ENCODE assay signal across 32 cellular contexts in genomic region chr1:235429143-235429542, GRCh38.
"Had no signal": no experiment of that assay in that cellular context is flagged by ENCODE, and none has a peak within 500 bp of the region (broad histone marks: within the 10 kb centered on the region; RNA-seq: fewer than 3 reads in every experiment).

No MANE protein-coding gene starts in this region.

- H3K27ac ChIP-seq: breast epithelium, esophagus muscularis mucosa, gastroesophageal sphincter, hepatocyte, neutrophil, prostate gland, sigmoid colon, stomach, suprapubic skin, tibial artery had no signal

- DNase-seq: activated CD4-positive, alpha-beta memory T cell treated with anti-CD3 and anti-CD28 coated beads, Interleukin-2, amount 10 ng/mL, durations not matched to agents 7 days and 5 days; activated CD4-positive, alpha-beta T cell treated with anti-CD3 and anti-CD28 coated beads, Interleukin-2, amount 10 ng/mL, durations not matched to agents 24 days and 14 days; activated CD4-positive, CD25-positive, alpha-beta regulatory T cell treated with anti-CD3 and anti-CD28 coated beads, Interleukin-2, amount 50 U/mL, for 72 hours; activated CD8-positive, alpha-beta memory T cell treated with anti-CD3 and anti-CD28 coated beads, Interleukin-2, amount 50 U/mL, for 48 hours; activated gamma-delta T cell; activated naive CD4-positive, alpha-beta T cell treated with anti-CD3 and anti-CD28 coated beads, Interleukin-2, amount 10 ng/mL, durations not matched to agents 7 days and 5 days; activated naive CD8-positive, alpha-beta T cell treated with anti-CD3 and anti-CD28 coated beads, Interleukin-2, amount 10 ng/mL, durations not matched to agents 7 days and 5 days; activated T-cell treated with anti-CD3 and anti-CD28 coated beads, Interleukin-2, amount 50 U/mL, for 24 hours; amniotic stem cell; central memory CD4-positive, alpha-beta T cell; endodermal cell; islet precursor cell; left cardiac atrium; left ventricle myocardium superior; nephron progenitor cell; sigmoid colon; small intestine; stimulated activated CD4-positive, alpha-beta T cell treated with anti-CD3 and anti-CD28 coated beads, Interleukin-1b, Interleukin-23, amount 100 ng/mL, for 48 hours; stimulated activated CD4-positive, alpha-beta T cell treated with anti-CD3 and anti-CD28 coated beads, Interleukin-4, amount 100 ng/mL, for 4 hours; stimulated activated CD8-positive, alpha-beta memory T cell treated with anti-CD3 and anti-CD28 coated beads, Interleukin-4, amount 100 ng/mL, for 48 hours; stimulated activated naive B cell treated with anti-CD40 and anti-IgM and Interleukin-4, amounts not matched to agents 10 μg/mL and 1 μg/mL and 100 μg/mL, for 72 hours; stomach; T-helper 17 cell; T1000; tibial artery had no signal

- H3K9me3 ChIP-seq: breast epithelium, esophagus muscularis mucosa, gastroesophageal sphincter, neutrophil, prostate gland, sigmoid colon, stomach, suprapubic skin, tibial artery had no signal

- H3K4me3 ChIP-seq: breast epithelium, esophagus muscularis mucosa, gastroesophageal sphincter, hepatocyte, prostate gland, sigmoid colon, stomach, suprapubic skin, tibial artery had no signal

- H3K27me3 ChIP-seq: breast epithelium, esophagus muscularis mucosa, gastroesophageal sphincter, hepatocyte, neutrophil, sigmoid colon, stomach, suprapubic skin, tibial artery had no signal

- H3K4me1 ChIP-seq: breast epithelium, esophagus muscularis mucosa, gastroesophageal sphincter, prostate gland, stomach, suprapubic skin had no signal

- ATAC-seq: gastroesophageal sphincter; left cardiac atrium; left ventricle myocardium superior; stimulated activated naive B cell treated with anti-CD40 and anti-IgM and Interleukin-4, amounts not matched to agents 10 μg/mL and 1 μg/mL and 100 μg/mL, for 72 hours; T-helper 17 cell had no signal

- H3K36me3 ChIP-seq: breast epithelium, prostate gland had no signal
